ENCODE assay signal across 1 cellular context in the genomic region with DNA sequence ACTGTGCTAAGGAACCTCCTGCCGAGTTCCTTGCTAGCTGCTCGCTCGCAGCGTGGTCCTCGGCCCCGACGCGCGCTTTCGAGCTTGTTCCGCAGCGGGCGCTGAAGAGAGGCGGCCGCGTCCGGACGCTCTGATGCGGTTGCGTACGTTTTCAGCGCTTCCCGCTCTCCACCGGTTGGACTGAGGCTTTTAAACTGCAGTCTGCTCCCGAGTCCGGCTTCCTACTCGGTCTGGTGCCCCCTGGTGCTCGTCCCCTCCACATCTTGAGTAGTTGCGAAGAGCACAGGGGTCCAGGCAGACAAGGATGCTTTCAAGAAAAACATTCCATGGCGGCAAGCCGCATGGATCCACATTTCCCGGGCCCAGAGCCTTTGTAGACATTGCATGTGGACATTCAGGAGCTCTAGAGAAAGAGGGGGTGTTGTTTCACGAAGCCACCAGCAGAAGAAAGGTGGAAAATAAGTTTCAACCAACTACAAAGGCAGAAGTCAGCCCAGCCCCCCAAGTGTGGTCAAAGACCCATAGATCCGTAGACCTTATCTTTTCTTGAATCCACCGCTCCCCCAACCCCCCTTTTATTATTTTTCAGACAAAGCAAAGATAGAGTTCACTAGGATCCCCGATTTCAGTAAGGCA.
TF ChIP-seq lines count a peak whose summit lies in the region.

No MANE protein-coding gene starts in this region.

TF ChIP-seq in SK-N-SH, 30 proteins besides CTCF, POLR2A, EP300 and RAD21 (continued from another document):
- TF ChIP-seq SMC3 (IDR thresholded peaks at IDR 0.05; ENCODE audit: low read depth, low read length), result peak; percentile 96
- no peak for TF ChIP-seq GATA2 (CRISPR knock-in tag; IDR thresholded peaks at IDR 0.05)
- peak; percentile 63 for TF ChIP-seq CHD2 (IDR thresholded peaks at IDR 0.05; ENCODE audit: low read length, partially characterized antibody)
- TF ChIP-seq RCOR1 (IDR thresholded peaks at IDR 0.05; ENCODE audit: low read length), result peak; percentile 54; the same call in 1 of the 2 replicates
- TF ChIP-seq FOSL2 (IDR thresholded peaks at IDR 0.05; ENCODE audit: borderline replicate concordance, low read depth), result no peak
- peak; percentile 41; the same call in 1 of the 2 replicates for TF ChIP-seq YY1 (IDR thresholded peaks at IDR 0.05; ENCODE audit: low read depth)
- TF ChIP-seq POLR2AphosphoS5 (IDR thresholded peaks at IDR 0.05; ENCODE audit: low read depth, low read length), result peak; percentile 56; the same call in 1 of the 2 replicates
- no peak for TF ChIP-seq RFX5 (IDR thresholded peaks at IDR 0.05; ENCODE audit: low read length)
- peak; percentile 59 for TF ChIP-seq ELF1 (IDR thresholded peaks at IDR 0.05)
- peak; percentile 68; the same call in 1 of the 2 replicates for TF ChIP-seq TAF1 (IDR thresholded peaks at IDR 0.05; ENCODE audit: borderline replicate concordance, low read depth, low read length)
- no peak for TF ChIP-seq RXRA (IDR thresholded peaks at IDR 0.05; ENCODE audit: borderline replicate concordance, low read depth)
TF ChIP-seq in SK-N-SH: peak in this region for 14.
